In the genomic region with DNA sequence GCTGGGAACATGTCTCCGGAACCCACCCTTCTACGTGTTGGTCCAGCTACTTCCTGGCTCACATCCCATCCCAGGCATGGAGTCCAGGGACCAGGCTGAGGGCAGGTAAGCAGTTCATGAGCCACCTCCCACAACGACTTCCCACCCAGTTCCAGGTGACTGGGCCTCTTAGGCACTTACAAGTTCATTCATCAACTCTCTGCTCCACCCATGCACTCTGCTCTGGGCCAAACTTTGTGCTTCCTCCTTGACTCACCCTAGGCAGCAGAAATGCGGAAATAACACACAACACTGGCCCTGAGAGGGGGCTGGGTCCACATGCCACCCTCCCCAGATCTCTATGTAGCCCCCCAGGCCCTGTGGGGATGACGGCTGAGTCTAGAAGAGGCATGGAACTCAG, we compare ENCODE assay signal across 13 cellular contexts. TPM values are rescaled to one million over a fixed set of nuclear protein-coding genes. Genes with fewer than 3 reads are reported as not detected.
DNase-seq lines count a peak whose midpoint lies in the region; ATAC-seq and TF ChIP-seq lines count a peak whose summit lies in the region.
"Had no signal": no experiment of that assay in that cellular context is flagged by ENCODE, and none has a peak within 500 bp of the region (broad histone marks: within the 10 kb centered on the region; RNA-seq: fewer than 3 reads in every experiment).

No MANE protein-coding gene starts in this region.

- no peaks in the 10 kb centered on the region for H3K9me2 ChIP-seq in GM23248 (ENCODE audit: insufficient read depth)

- no peak overlapping the region for H2AK5ac ChIP-seq in trophoblast cell (ENCODE audit: low read length)

- ATAC-seq in HG03280 (IDR thresholded peaks at IDR 0.05; ENCODE audit: unreplicated experiment): no peak
- ATAC-seq: gastroesophageal sphincter had no signal

- no peaks in the 10 kb centered on the region for H3K9me3 ChIP-seq in GM23248 (ENCODE audit: low read depth)
- no peaks in the 10 kb centered on the region for H3K9me3 ChIP-seq in trophoblast cell (ENCODE audit: insufficient read depth, low read depth, low read length)

- no peak overlapping the region for H4K8ac ChIP-seq in trophoblast cell (ENCODE audit: low read depth, low read length)

- no peak overlapping the region for H2BK12ac ChIP-seq in trophoblast cell (ENCODE audit: low read length)

- H3K36me3 Mint-ChIP-seq in nephron progenitor cell (ENCODE audit: low read depth): no peaks in the 10 kb centered on the region
- H3K36me3 Mint-ChIP-seq in activated T-helper 2 cell treated with anti-CD3 and anti-CD28 coated beads, Interferon-gamma antibody, Interleukin-2, Interleukin-4, amounts not matched to agents 10 μg/mL and 5 μg/mL and 100 μg/mL, durations not matched to agents 14 hours and 24 hours and 36 hours (ENCODE audit: low read depth): no peaks in the 10 kb centered on the region
- H3K36me3 Mint-ChIP-seq: activated naive CD8-positive, alpha-beta T cell treated with anti-CD3 and anti-CD28 coated beads, Interleukin-2, amount 10 ng/mL, durations not matched to agents 7 days and 5 days had no signal

- H3K4me3 Mint-ChIP-seq in nephron progenitor cell: no peak overlapping the region
- no peak overlapping the region for H3K4me3 Mint-ChIP-seq in activated T-helper 2 cell treated with anti-CD3 and anti-CD28 coated beads, Interferon-gamma antibody, Interleukin-2, Interleukin-4, amounts not matched to agents 10 μg/mL and 5 μg/mL and 100 μg/mL, durations not matched to agents 14 hours and 24 hours and 36 hours (ENCODE audit: low read depth)
- H3K4me3 Mint-ChIP-seq: activated naive CD8-positive, alpha-beta T cell treated with anti-CD3 and anti-CD28 coated beads, Interleukin-2, amount 10 ng/mL, durations not matched to agents 7 days and 5 days; T-helper 2 cell treated with Interferon-gamma antibody and Interleukin-4, amounts not matched to agents 5 μg/mL and 100 μg/mL, for 36 hours had no signal

- no peak overlapping the region for H3K4ac ChIP-seq in trophoblast cell (ENCODE audit: low read depth, low read length)

- intact Hi-C loops in activated T-helper 2 cell treated with anti-CD3 and anti-CD28 coated beads, Interferon-gamma antibody, Interleukin-2, Interleukin-4, amounts not matched to agents 10 μg/mL and 5 μg/mL and 100 μg/mL, durations not matched to agents 14 hours and 24 hours and 36 hours (cut with micrococcal nuclease): loop anchor here (5.0 kb wide), 1 partner anchor 61 kb away; the partner anchor contains the start of gene MPV17L2

- no peak overlapping the region for H3K23ac ChIP-seq in trophoblast cell (ENCODE audit: low read length)

- peaks cover 62% of the 10 kb centered on the region for H3K27me3 Mint-ChIP-seq in nephron progenitor cell (ENCODE audit: low read depth, poor library complexity)
- peaks cover 22% of the 10 kb centered on the region for H3K27me3 Mint-ChIP-seq in activated T-helper 2 cell treated with anti-CD3 and anti-CD28 coated beads, Interferon-gamma antibody, Interleukin-2, Interleukin-4, amounts not matched to agents 10 μg/mL and 5 μg/mL and 100 μg/mL, durations not matched to agents 14 hours and 24 hours and 36 hours (ENCODE audit: low read depth)

- no peak overlapping the region for H4K91ac ChIP-seq in trophoblast cell (ENCODE audit: low read depth, low read length)

- WGBS in GM23248 (ENCODE audit: low coverage in 1 of 2, low lambda C conversion rate in 2 of 2, missing lambda C conversion rate in 2 of 2), 2 experiments: 22% methylated on average over 5 of the region's 5 CpGs
- WGBS in trophoblast cell (ENCODE audit: extremely low coverage, insufficient coverage, insufficient read length): no CpG with 5 or more reads among the region's 5 CpGs

- no peaks in the 10 kb centered on the region for H3F3A ChIP-seq in GM23248 (ENCODE audit: insufficient read depth)

- no peak overlapping the region for H2BK120ac ChIP-seq in trophoblast cell (ENCODE audit: insufficient read depth, low read length, poor library complexity)

- H3K4me2 ChIP-seq in GM23248 (ENCODE audit: unreplicated experiment) (no peak overlapping the region), trophoblast cell (ENCODE audit: low read length) (no peak overlapping the region)

- H3K27ac Mint-ChIP-seq in nephron progenitor cell: no peak overlapping the region
- no peak overlapping the region for H3K27ac Mint-ChIP-seq in activated T-helper 2 cell treated with anti-CD3 and anti-CD28 coated beads, Interferon-gamma antibody, Interleukin-2, Interleukin-4, amounts not matched to agents 10 μg/mL and 5 μg/mL and 100 μg/mL, durations not matched to agents 14 hours and 24 hours and 36 hours
- H3K27ac Mint-ChIP-seq: activated naive CD8-positive, alpha-beta T cell treated with anti-CD3 and anti-CD28 coated beads, Interleukin-2, amount 10 ng/mL, durations not matched to agents 7 days and 5 days had no signal

- in situ Hi-C loops in GM23248 (cut with MboI): no loop called here

- H4K20me1 ChIP-seq in GM23248 (ENCODE audit: insufficient read depth): no peaks in the 10 kb centered on the region

- H3K4me3 ChIP-seq in GM23248 (no peak overlapping the region), epithelial cell of esophagus (ENCODE audit: low read length) (no peak overlapping the region), trophoblast cell (ENCODE audit: low read depth, low read length) (no peak overlapping the region)
- H3K4me3 ChIP-seq: gastroesophageal sphincter had no signal

- no peak for TF ChIP-seq CTCF in epithelial cell of esophagus (IDR thresholded peaks at IDR 0.05; ENCODE audit: insufficient read depth, low read depth, low read length, missing control alignments)
- no peak for TF ChIP-seq CTCF in nephron progenitor cell (IDR thresholded peaks at IDR 0.05)

- H3K36me3 ChIP-seq in GM23248 (ENCODE audit: low read depth) (no peaks in the 10 kb centered on the region), trophoblast cell (ENCODE audit: control insufficient read depth in 1 of 2, insufficient read depth in 2 of 2, low read length in 2 of 2) (no peaks in the 10 kb centered on the region)

- H2BK5ac ChIP-seq in trophoblast cell (ENCODE audit: low read depth, low read length, poor library complexity): no peak overlapping the region

- no peaks in the 10 kb centered on the region for H3K9me3 Mint-ChIP-seq in nephron progenitor cell
- no peaks in the 10 kb centered on the region for H3K9me3 Mint-ChIP-seq in activated T-helper 2 cell treated with anti-CD3 and anti-CD28 coated beads, Interferon-gamma antibody, Interleukin-2, Interleukin-4, amounts not matched to agents 10 μg/mL and 5 μg/mL and 100 μg/mL, durations not matched to agents 14 hours and 24 hours and 36 hours
- H3K9me3 Mint-ChIP-seq: activated naive CD8-positive, alpha-beta T cell treated with anti-CD3 and anti-CD28 coated beads, Interleukin-2, amount 10 ng/mL, durations not matched to agents 7 days and 5 days; T-helper 2 cell treated with Interferon-gamma antibody and Interleukin-4, amounts not matched to agents 5 μg/mL and 100 μg/mL, for 36 hours had no signal

- H2AFZ ChIP-seq in GM23248: peak overlapping the region; percentile 49; the same call in 1 of the 2 replicates
- no peak overlapping the region for H2AFZ ChIP-seq in trophoblast cell (ENCODE audit: insufficient read depth, low read length, poor library complexity)

- peaks cover 5% of the 10 kb centered on the region; the same call in 1 of the 2 replicates for H3K4me1 ChIP-seq in GM23248 (ENCODE audit: insufficient read depth)
- H3K4me1 ChIP-seq in trophoblast cell (ENCODE audit: control insufficient read depth in 1 of 2, insufficient read depth in 2 of 2, low read length in 2 of 2): peaks cover 0 to 1% of the 10 kb centered on the region in 2 experiments
- H3K4me1 ChIP-seq: gastroesophageal sphincter had no signal

- no peak overlapping the region for H4K12ac ChIP-seq in trophoblast cell (ENCODE audit: low read depth, low read length)

- no peaks in the 10 kb centered on the region for H3K79me2 ChIP-seq in GM23248 (ENCODE audit: insufficient read depth)
- H3K79me2 ChIP-seq in trophoblast cell (ENCODE audit: control insufficient read depth, insufficient read depth, low read length, poor library complexity): no peaks in the 10 kb centered on the region

- H3K27ac ChIP-seq in GM23248 (no peak overlapping the region), trophoblast cell (ENCODE audit: low read depth, low read length) (no peak overlapping the region)
- H3K27ac ChIP-seq: C4-2B, gastroesophageal sphincter had no signal

- no peak overlapping the region for H3K18ac ChIP-seq in trophoblast cell (ENCODE audit: low read length)

- H3K4me1 Mint-ChIP-seq in nephron progenitor cell: no peaks in the 10 kb centered on the region
- no peaks in the 10 kb centered on the region for H3K4me1 Mint-ChIP-seq in activated T-helper 2 cell treated with anti-CD3 and anti-CD28 coated beads, Interferon-gamma antibody, Interleukin-2, Interleukin-4, amounts not matched to agents 10 μg/mL and 5 μg/mL and 100 μg/mL, durations not matched to agents 14 hours and 24 hours and 36 hours (ENCODE audit: low read depth)

- H3K9ac ChIP-seq in GM23248: no peak overlapping the region
- H3K9ac ChIP-seq in trophoblast cell (ENCODE audit: low read length): no peak overlapping the region

- peak; percentile 58 for DNase-seq in GM23248
- peak; percentile 48 for DNase-seq in NOMO-1 treated with dmso at 0.1 percent for 144 hours (lab: John Stamatoyannopoulos, UW; ENCODE audit: unreplicated experiment)
- DNase-seq in epithelial cell of esophagus (ENCODE audit: low read depth): peak; percentile 89
- DNase-seq in trophoblast cell: peak; percentile 89 to 92
- DNase-seq in DMS 273 (lab: John Stamatoyannopoulos, UW; ENCODE audit: unreplicated experiment): no peak
- no peak for DNase-seq in nephron progenitor cell
- no peak for DNase-seq in activated T-helper 2 cell treated with anti-CD3 and anti-CD28 coated beads, Interferon-gamma antibody, Interleukin-2, Interleukin-4, amounts not matched to agents 10 μg/mL and 5 μg/mL and 100 μg/mL, durations not matched to agents 14 hours and 24 hours and 36 hours (ENCODE audit: low spot score)
- DNase-seq: activated naive CD8-positive, alpha-beta T cell treated with anti-CD3 and anti-CD28 coated beads, Interleukin-2, amount 10 ng/mL, durations not matched to agents 7 days and 5 days; NCI-H1436 treated with DMSO at 0.1 percent for 48 hours had no signal

- H3K14ac ChIP-seq in trophoblast cell (ENCODE audit: low read length): no peak overlapping the region

- H3K27me3 ChIP-seq in GM23248 (replicated peaks; ENCODE audit: insufficient read depth): no peaks in the 10 kb centered on the region
- no peaks in the 10 kb centered on the region for H3K27me3 ChIP-seq in trophoblast cell (ENCODE audit: insufficient read depth, low read length)

- H3K79me1 ChIP-seq in trophoblast cell (ENCODE audit: low read length): no peaks in the 10 kb centered on the region

RNA-seq across cellular contexts. Expression of gene IQCN, which starts 20.5 kb away (rescaled TPM):
- total RNA-seq in GM23248 (2014; rRNA removed; shearing (Covaris generic)): 0.11 and 0.25 TPM in 2 replicates
- polyA plus RNA-seq in GM23248 (2016; fragmentation: Nextera tagmentation; extraction: Ambion mirVana): 0.16 and 0.33 TPM in 2 replicates
- 1.7 and 1.8 TPM in 2 replicates for polyA plus RNA-seq in trophoblast cell (2013)
- total RNA-seq in activated T-helper 2 cell treated with anti-CD3 and anti-CD28 coated beads, Interferon-gamma antibody, Interleukin-2, Interleukin-4, amounts not matched to agents 10 μg/mL and 5 μg/mL and 100 μg/mL, durations not matched to agents 14 hours and 24 hours and 36 hours: 2.9 and 3.3 TPM in 2 replicates

RNA-seq across cellular contexts. Expression of gene PDE4C, which starts 27.5 kb away (rescaled TPM):
- under 0.01 and 0.22 TPM in 2 replicates for total RNA-seq in GM23248 (2014; rRNA removed; shearing (Covaris generic))
- 0.40 and 1.0 TPM in 2 replicates for polyA plus RNA-seq in GM23248 (2016; fragmentation: Nextera tagmentation; extraction: Ambion mirVana)
- polyA plus RNA-seq in trophoblast cell (2013): 0.38 and 0.60 TPM in 2 replicates
- 0.14 TPM in 2 replicates for total RNA-seq in activated T-helper 2 cell treated with anti-CD3 and anti-CD28 coated beads, Interferon-gamma antibody, Interleukin-2, Interleukin-4, amounts not matched to agents 10 μg/mL and 5 μg/mL and 100 μg/mL, durations not matched to agents 14 hours and 24 hours and 36 hours

RNA-seq across cellular contexts. Expression of gene JUND, which starts 27.7 kb away (rescaled TPM):
- total RNA-seq in GM23248 (2014; rRNA removed; shearing (Covaris generic)): 123 and 172 TPM in 2 replicates
- polyA plus RNA-seq in GM23248 (2016; fragmentation: Nextera tagmentation; extraction: Ambion mirVana): 15.3 and 17.9 TPM in 2 replicates
- polyA plus RNA-seq in trophoblast cell (2013): 224 and 256 TPM in 2 replicates
- total RNA-seq in activated T-helper 2 cell treated with anti-CD3 and anti-CD28 coated beads, Interferon-gamma antibody, Interleukin-2, Interleukin-4, amounts not matched to agents 10 μg/mL and 5 μg/mL and 100 μg/mL, durations not matched to agents 14 hours and 24 hours and 36 hours: 462 and 464 TPM in 2 replicates

RNA-seq across cellular contexts. Expression of gene RAB3A, which starts 49.9 kb away (rescaled TPM):
- total RNA-seq in GM23248 (2014; rRNA removed; shearing (Covaris generic)): 1.4 and 1.8 TPM in 2 replicates
- 1.9 and 2.0 TPM in 2 replicates for polyA plus RNA-seq in GM23248 (2016; fragmentation: Nextera tagmentation; extraction: Ambion mirVana)
- polyA plus RNA-seq in trophoblast cell (2013): 2.5 and 3.0 TPM in 2 replicates
- total RNA-seq in activated T-helper 2 cell treated with anti-CD3 and anti-CD28 coated beads, Interferon-gamma antibody, Interleukin-2, Interleukin-4, amounts not matched to agents 10 μg/mL and 5 μg/mL and 100 μg/mL, durations not matched to agents 14 hours and 24 hours and 36 hours: 6.3 and 7.4 TPM in 2 replicates

Comparison
In these comparisons a context has a peak if more than half of its experiments do, and no peak if none do; other contexts are left out.
1. DNase-seq: peak in GM23248 (single experiment), NOMO-1 treated with dmso at 0.1 percent for 144 hours (single experiment), epithelial cell of esophagus (single experiment) and trophoblast cell (2 of 2); none in DMS 273 (single experiment), nephron progenitor cell (single experiment) and activated T-helper 2 cell treated with anti-CD3 and anti-CD28 coated beads, Interferon-gamma antibody, Interleukin-2, Interleukin-4, amounts not matched to agents 10 μg/mL and 5 μg/mL and 100 μg/mL, durations not matched to agents 14 hours and 24 hours and 36 hours (single experiment).